In genomic region chr7:3965794-3966395, GRCh38 we compare ENCODE assay signal across 30 cellular contexts.
"Had no signal": no experiment of that assay in that cellular context is flagged by ENCODE, and none has a peak within 500 bp of the region (broad histone marks: within the 10 kb centered on the region; RNA-seq: fewer than 3 reads in every experiment).

No MANE protein-coding gene starts in this region.

- H3K4me1 Mint-ChIP-seq: activated CD4-positive, alpha-beta T cell treated with anti-CD3 and anti-CD28 coated beads for 36 hours; activated CD4-positive, alpha-beta T cell treated with anti-CD3 and anti-CD28 coated beads, Interleukin-2, amount 10 ng/mL, durations not matched to agents 24 days and 14 days; activated naive CD4-positive, alpha-beta T cell treated with anti-CD3 and anti-CD28 coated beads, Interleukin-2, amount 50 U/mL, for 24 hours; activated naive CD8-positive, alpha-beta T cell treated with anti-CD3 and anti-CD28 coated beads for 36 hours; activated naive CD8-positive, alpha-beta T cell treated with anti-CD3 and anti-CD28 coated beads, Interleukin-2, amount 50 U/mL, for 24 hours; brain; central memory CD8-positive, alpha-beta T cell had no signal

- H3K27ac Mint-ChIP-seq: activated CD4-positive, alpha-beta memory T cell treated with anti-CD3 and anti-CD28 coated beads for 36 hours; activated CD4-positive, alpha-beta T cell treated with anti-CD3 and anti-CD28 coated beads for 36 hours; activated CD4-positive, alpha-beta T cell treated with anti-CD3 and anti-CD28 coated beads, Interleukin-2, amount 10 ng/mL, durations not matched to agents 24 days and 14 days; activated naive CD4-positive, alpha-beta T cell treated with anti-CD3 and anti-CD28 coated beads for 36 hours; activated naive CD4-positive, alpha-beta T cell treated with anti-CD3 and anti-CD28 coated beads, Interleukin-2, amount 50 U/mL, for 24 hours; activated naive CD8-positive, alpha-beta T cell treated with anti-CD3 and anti-CD28 coated beads for 36 hours; activated naive CD8-positive, alpha-beta T cell treated with anti-CD3 and anti-CD28 coated beads, Interleukin-2, amount 50 U/mL, for 24 hours; activated T-helper 1 cell treated with anti-CD3 and anti-CD28 coated beads, Interleukin-12 subunit alpha, Interleukin-12 subunit beta, Interleukin-2, Interleukin-4 antibody, amounts not matched to agents 30 ng/mL and 10 ng/mL and 1 ng/mL, durations not matched to agents 14 hours and 24 hours and 36 hours; activated T-helper 2 cell treated with anti-CD3 and anti-CD28 coated beads, Interferon-gamma antibody, Interleukin-2, Interleukin-4, amounts not matched to agents 10 μg/mL and 5 μg/mL and 100 μg/mL, durations not matched to agents 14 hours and 24 hours and 36 hours; effector memory CD8-positive, alpha-beta T cell had no signal

- H3K27me3 Mint-ChIP-seq: activated CD4-positive, alpha-beta T cell treated with anti-CD3 and anti-CD28 coated beads for 36 hours; activated CD4-positive, alpha-beta T cell treated with anti-CD3 and anti-CD28 coated beads, Interleukin-2, amount 10 ng/mL, durations not matched to agents 24 days and 14 days; activated naive CD4-positive, alpha-beta T cell treated with anti-CD3 and anti-CD28 coated beads, Interleukin-2, amount 50 U/mL, for 24 hours; activated naive CD8-positive, alpha-beta T cell treated with anti-CD3 and anti-CD28 coated beads for 36 hours; activated naive CD8-positive, alpha-beta T cell treated with anti-CD3 and anti-CD28 coated beads, Interleukin-2, amount 50 U/mL, for 24 hours; brain had no signal

- ATAC-seq: activated CD4-positive, alpha-beta T cell treated with anti-CD3 and anti-CD28 coated beads for 36 hours; activated naive CD8-positive, alpha-beta T cell treated with anti-CD3 and anti-CD28 coated beads, Interleukin-2, amount 50 U/mL, for 24 hours; effector memory CD8-positive, alpha-beta T cell; gastroesophageal sphincter had no signal

- H3K9me3 Mint-ChIP-seq: activated CD4-positive, alpha-beta T cell treated with anti-CD3 and anti-CD28 coated beads, Interleukin-2, amount 10 ng/mL, durations not matched to agents 24 days and 14 days; activated naive CD4-positive, alpha-beta T cell treated with anti-CD3 and anti-CD28 coated beads, Interleukin-2, amount 50 U/mL, for 24 hours; activated naive CD8-positive, alpha-beta T cell treated with anti-CD3 and anti-CD28 coated beads for 36 hours; activated naive CD8-positive, alpha-beta T cell treated with anti-CD3 and anti-CD28 coated beads, Interleukin-2, amount 50 U/mL, for 24 hours; activated T-helper 1 cell treated with anti-CD3 and anti-CD28 coated beads, Interleukin-12 subunit alpha, Interleukin-12 subunit beta, Interleukin-2, Interleukin-4 antibody, amounts not matched to agents 30 ng/mL and 10 ng/mL and 1 ng/mL, durations not matched to agents 14 hours and 24 hours and 36 hours; activated T-helper 2 cell treated with anti-CD3 and anti-CD28 coated beads, Interferon-gamma antibody, Interleukin-2, Interleukin-4, amounts not matched to agents 10 μg/mL and 5 μg/mL and 100 μg/mL, durations not matched to agents 14 hours and 24 hours and 36 hours; central memory CD8-positive, alpha-beta T cell; effector memory CD8-positive, alpha-beta T cell had no signal

- DNase-seq: activated CD4-positive, alpha-beta memory T cell treated with anti-CD3 and anti-CD28 coated beads for 36 hours; activated CD4-positive, alpha-beta T cell treated with anti-CD3 and anti-CD28 coated beads for 36 hours; activated CD4-positive, alpha-beta T cell treated with anti-CD3 and anti-CD28 coated beads, Interleukin-2, amount 10 ng/mL, durations not matched to agents 24 days and 14 days; activated CD4-positive, CD25-positive, alpha-beta regulatory T cell; activated CD4-positive, CD25-positive, alpha-beta regulatory T cell treated with anti-CD3 and anti-CD28 coated beads, Interleukin-2, amount 50 U/mL, for 72 hours; activated CD8-positive, alpha-beta memory T cell treated with anti-CD3 and anti-CD28 coated beads, Interleukin-2, amount 50 U/mL, for 48 hours; activated effector memory CD4-positive, alpha-beta T cell treated with anti-CD3 and anti-CD28 coated beads, Interleukin-2, amount 50 U/mL, for 16 hours; activated naive CD4-positive, alpha-beta T cell treated with anti-CD3 and anti-CD28 coated beads for 36 hours; activated naive CD8-positive, alpha-beta T cell treated with anti-CD3 and anti-CD28 coated beads for 36 hours; activated naive CD8-positive, alpha-beta T cell treated with anti-CD3 and anti-CD28 coated beads, Interleukin-2, amount 50 U/mL, for 24 hours; activated T-cell treated with anti-CD3 and anti-CD28 coated beads for 4 hours; activated T-cell treated with anti-CD3 and anti-CD28 coated beads, Interleukin-2, amount 50 U/mL, for 48 hours; amygdala; aorta; cortex of kidney; dermis blood vessel endothelial cell; effector CD4-positive, alpha-beta T cell; effector memory CD8-positive, alpha-beta T cell; erythroblast; esophagus squamous epithelium; foreskin melanocyte; head of caudate nucleus; T-helper 2 cell had no signal

- FAIRE-seq: colon had no signal

- H3K4me3 Mint-ChIP-seq: activated CD4-positive, alpha-beta memory T cell treated with anti-CD3 and anti-CD28 coated beads for 36 hours; activated CD4-positive, alpha-beta T cell treated with anti-CD3 and anti-CD28 coated beads for 36 hours; activated CD4-positive, alpha-beta T cell treated with anti-CD3 and anti-CD28 coated beads, Interleukin-2, amount 10 ng/mL, durations not matched to agents 24 days and 14 days; activated naive CD4-positive, alpha-beta T cell treated with anti-CD3 and anti-CD28 coated beads for 36 hours; activated naive CD4-positive, alpha-beta T cell treated with anti-CD3 and anti-CD28 coated beads, Interleukin-2, amount 50 U/mL, for 24 hours; activated naive CD8-positive, alpha-beta T cell treated with anti-CD3 and anti-CD28 coated beads for 36 hours; activated naive CD8-positive, alpha-beta T cell treated with anti-CD3 and anti-CD28 coated beads, Interleukin-2, amount 50 U/mL, for 24 hours; activated T-helper 1 cell treated with anti-CD3 and anti-CD28 coated beads, Interleukin-12 subunit alpha, Interleukin-12 subunit beta, Interleukin-2, Interleukin-4 antibody, amounts not matched to agents 30 ng/mL and 10 ng/mL and 1 ng/mL, durations not matched to agents 14 hours and 24 hours and 36 hours; brain; central memory CD8-positive, alpha-beta T cell; effector memory CD8-positive, alpha-beta T cell had no signal

- H3K36me3 Mint-ChIP-seq: activated CD4-positive, alpha-beta memory T cell treated with anti-CD3 and anti-CD28 coated beads for 36 hours; activated naive CD8-positive, alpha-beta T cell treated with anti-CD3 and anti-CD28 coated beads for 36 hours had no signal
